1 cellular context compared by ENCODE assay signal in genomic region chr19:35932291-35932936, GRCh38.
TF ChIP-seq lines count a peak whose summit lies in the region.

No MANE protein-coding gene starts in this region.

TF ChIP-seq in K562, 482 proteins besides CTCF, POLR2A, EP300 and RAD21:
- peak; percentile 55 to 62; a peak in 3 of 4 replicates for TF ChIP-seq KDM1A (IDR thresholded peaks at IDR 0.05)
- TF ChIP-seq ZSCAN32 (CRISPR knock-in tag; IDR thresholded peaks at IDR 0.05), result no peak
